Comparison of ENCODE assay signal across 22 cellular contexts in genomic region chr17:68542698-68543463, GRCh38. TPM values are rescaled to one million over a fixed set of nuclear protein-coding genes. Genes with fewer than 3 reads are reported as not detected.
"Had no signal": no experiment of that assay in that cellular context is flagged by ENCODE, and none has a peak within 500 bp of the region (broad histone marks: within the 10 kb centered on the region; RNA-seq: fewer than 3 reads in every experiment).

No MANE protein-coding gene starts in this region.

- H3K4me1 Mint-ChIP-seq: activated CD4-positive, alpha-beta T cell treated with anti-CD3 and anti-CD28 coated beads, Interleukin-2, amount 10 ng/mL, durations not matched to agents 24 days and 14 days had no signal

- H3K27ac Mint-ChIP-seq: activated CD4-positive, alpha-beta T cell treated with anti-CD3 and anti-CD28 coated beads, Interleukin-2, amount 10 ng/mL, durations not matched to agents 24 days and 14 days; memory B cell had no signal

- FAIRE-seq: frontal cortex, pancreas had no signal

- H3K9me3 Mint-ChIP-seq: activated CD4-positive, alpha-beta T cell treated with anti-CD3 and anti-CD28 coated beads, Interleukin-2, amount 10 ng/mL, durations not matched to agents 24 days and 14 days; memory B cell; type B pancreatic cell had no signal

- H3K27ac ChIP-seq: heart left ventricle, pancreas, suprapubic skin had no signal

- ATAC-seq: left colon; mucosa of descending colon; naive thymus-derived CD4-positive, alpha-beta T cell; stimulated activated naive CD8-positive, alpha-beta T cell treated with anti-CD3 and anti-CD28 coated beads, Interleukin-15, Interleukin-2, amounts not matched to agents 100 U/mL and 50 U/mL, for 24 hours had no signal

- H3K27me3 Mint-ChIP-seq: activated CD4-positive, alpha-beta T cell treated with anti-CD3 and anti-CD28 coated beads, Interleukin-2, amount 10 ng/mL, durations not matched to agents 24 days and 14 days; memory B cell; naive thymus-derived CD4-positive, alpha-beta T cell; type B pancreatic cell had no signal

- H3K4me3 Mint-ChIP-seq: activated CD4-positive, alpha-beta T cell treated with anti-CD3 and anti-CD28 coated beads, Interleukin-2, amount 10 ng/mL, durations not matched to agents 24 days and 14 days; memory B cell; naive thymus-derived CD4-positive, alpha-beta T cell; type B pancreatic cell had no signal

- DNase-seq: activated CD4-positive, alpha-beta T cell treated with anti-CD3 and anti-CD28 coated beads, Interleukin-2, amount 10 ng/mL, durations not matched to agents 24 days and 14 days; activated CD4-positive, CD25-positive, alpha-beta regulatory T cell; activated CD8-positive, alpha-beta memory T cell treated with anti-CD3 and anti-CD28 coated beads for 24 hours; activated naive CD4-positive, alpha-beta T cell; anterior cingulate cortex; cerebellar nuclear complex; effector CD8-positive, alpha-beta T cell; heart left ventricle; left colon; mucosa of descending colon; naive thymus-derived CD4-positive, alpha-beta T cell; pancreas; stimulated activated CD4-positive, alpha-beta T cell treated with anti-CD3 and anti-CD28 coated beads, Interleukin-15, amount 100 ng/mL, for 24 hours; stimulated activated CD4-positive, alpha-beta T cell treated with anti-CD3 and anti-CD28 coated beads, Interleukin-4, amount 100 ng/mL, for 24 hours; stimulated activated naive CD8-positive, alpha-beta T cell treated with anti-CD3 and anti-CD28 coated beads, Interleukin-15, Interleukin-2, amounts not matched to agents 100 U/mL and 50 U/mL, for 24 hours had no signal

- H3K9me3 ChIP-seq: mucosa of descending colon, pancreas, right atrium auricular region, suprapubic skin had no signal

- H3K4me1 ChIP-seq: pancreas had no signal

- H3K4me3 ChIP-seq: heart left ventricle, mucosa of descending colon, pancreas, right atrium auricular region, skin epidermis, suprapubic skin had no signal

RNA-seq across cellular contexts. Expression of gene FAM20A, which starts 58.3 kb away (rescaled TPM):
- total RNA-seq: activated CD4-positive, alpha-beta T cell treated with anti-CD3 and anti-CD28 coated beads, Interleukin-2, amount 10 ng/mL, durations not matched to agents 24 days and 14 days; T-helper 2 cell treated with Interferon-gamma antibody and Interleukin-4, amounts not matched to agents 100 ng/mL and 5 ng/mL, for 36 hours had no signal
- polyA plus RNA-seq: naive thymus-derived CD4-positive, alpha-beta T cell had no signal
